ENCODE assay signal across 12 cellular contexts in the genomic region with DNA sequence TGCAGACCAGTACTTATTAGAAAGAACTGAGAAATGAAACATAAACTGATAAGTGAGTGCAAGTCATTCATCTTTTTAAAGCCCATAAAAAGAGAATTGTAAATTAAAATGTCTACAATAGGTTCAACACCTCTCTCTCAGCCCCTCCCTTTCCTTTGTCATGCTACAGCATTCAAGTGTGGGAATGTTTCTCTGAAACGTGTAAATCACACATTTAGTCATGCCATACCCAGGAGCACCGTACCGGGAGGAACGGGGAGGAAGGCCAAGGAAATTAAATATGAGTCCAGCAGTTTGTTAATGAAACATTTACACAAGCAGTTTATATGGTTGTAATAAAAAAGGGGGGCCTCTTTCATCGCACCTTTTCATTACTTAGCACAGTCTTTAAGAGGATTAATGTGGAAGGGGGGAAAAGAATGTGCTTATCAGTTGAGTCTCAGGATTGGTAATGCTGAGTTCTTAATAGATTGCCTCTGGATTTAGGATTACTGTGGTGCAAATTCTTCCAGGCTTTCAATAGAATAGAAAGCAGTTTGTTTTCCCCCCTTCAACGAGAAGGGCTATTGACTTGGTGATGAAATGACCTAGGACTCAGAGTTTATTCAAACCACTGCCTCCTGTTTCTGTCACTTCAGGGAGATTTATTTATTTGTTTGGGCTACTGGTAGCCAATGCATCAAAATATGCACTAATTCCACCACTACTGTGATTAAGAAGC.
DNase-seq lines count a peak whose midpoint lies in the region; ATAC-seq and TF ChIP-seq lines count a peak whose summit lies in the region.
"Had no signal": no experiment of that assay in that cellular context is flagged by ENCODE, and none has a peak within 500 bp of the region (broad histone marks: within the 10 kb centered on the region; RNA-seq: fewer than 3 reads in every experiment).

No MANE protein-coding gene starts in this region.

- no peaks in the 10 kb centered on the region for H3K9me3 ChIP-seq in cardiac muscle cell (ENCODE audit: low read depth)

- H3K4me3 ChIP-seq in cardiac muscle cell (no peak overlapping the region), epithelial cell of esophagus (ENCODE audit: low read length) (no peak overlapping the region)

- H3K36me3 ChIP-seq in cardiac muscle cell = no peaks in the 10 kb centered on the region

- intact Hi-C loops in left ventricle myocardium superior (cut with micrococcal nuclease) (no loop called here), head of caudate nucleus (cut with DNase I) (loop anchor here (5.0 kb wide), 1 partner anchor 165 kb away; no protein-coding TSS in a partner anchor)

- H3K27me3 ChIP-seq in cardiac muscle cell = no peaks in the 10 kb centered on the region

- TF ChIP-seq CTCF in cardiac muscle cell (IDR thresholded peaks at IDR 0.05; ENCODE audit: low read depth, low read length) = no peak
- no peak for TF ChIP-seq CTCF in epithelial cell of esophagus (IDR thresholded peaks at IDR 0.05; ENCODE audit: insufficient read depth, low read depth, low read length, missing control alignments)

- ATAC-seq in left ventricle myocardium superior = no peak
- no peak for ATAC-seq in GM21423 (IDR thresholded peaks at IDR 0.05; ENCODE audit: unreplicated experiment)
- ATAC-seq in HG03108 (IDR thresholded peaks at IDR 0.05; ENCODE audit: unreplicated experiment) = no peak
- ATAC-seq: activated T-cell treated with anti-CD3 and anti-CD28 coated beads, Interleukin-2, amount 50 U/mL, for 4 hours had no signal

- peaks cover 19% of the 10 kb centered on the region for H3K4me1 ChIP-seq in cardiac muscle cell (ENCODE audit: low read depth)

- no peak for DNase-seq in cardiac muscle cell (ENCODE audit: low read depth in 1 of 2, low spot score in 1 of 2)
- DNase-seq in left ventricle myocardium superior = no peak
- DNase-seq in NCI-H345 treated with DMSO at 0.1 percent for 48 hours (lab: John Stamatoyannopoulos, UW; ENCODE audit: unreplicated experiment) = peak; percentile 0
- peak; percentile 67 for DNase-seq in epithelial cell of esophagus (ENCODE audit: low read depth)
- no peak for DNase-seq in NCI-H2227 treated with DMSO at 0.1 percent for 48 hours (lab: John Stamatoyannopoulos, UW)
- DNase-seq in head of caudate nucleus = no peak
- DNase-seq: activated B cell treated with CpG ODN at 0.5 μM for 24 hours; activated T-cell treated with anti-CD3 and anti-CD28 coated beads, Interleukin-2, amount 50 U/mL, for 4 hours; Karpas-422; SIG-M5 had no signal

- H3K27ac ChIP-seq in cardiac muscle cell = peak overlapping the region; percentile 33

Comparison
In these comparisons a context has a peak if more than half of its experiments do, and no peak if none do; other contexts are left out.
1. DNase-seq: peak in NCI-H345 treated with DMSO at 0.1 percent for 48 hours (single experiment) and epithelial cell of esophagus (single experiment); none in cardiac muscle cell (0 of 2), left ventricle myocardium superior (single experiment), NCI-H2227 treated with DMSO at 0.1 percent for 48 hours (single experiment) and head of caudate nucleus (0 of 42).